Comparison of ENCODE assay signal across 19 cellular contexts in the genomic region with DNA sequence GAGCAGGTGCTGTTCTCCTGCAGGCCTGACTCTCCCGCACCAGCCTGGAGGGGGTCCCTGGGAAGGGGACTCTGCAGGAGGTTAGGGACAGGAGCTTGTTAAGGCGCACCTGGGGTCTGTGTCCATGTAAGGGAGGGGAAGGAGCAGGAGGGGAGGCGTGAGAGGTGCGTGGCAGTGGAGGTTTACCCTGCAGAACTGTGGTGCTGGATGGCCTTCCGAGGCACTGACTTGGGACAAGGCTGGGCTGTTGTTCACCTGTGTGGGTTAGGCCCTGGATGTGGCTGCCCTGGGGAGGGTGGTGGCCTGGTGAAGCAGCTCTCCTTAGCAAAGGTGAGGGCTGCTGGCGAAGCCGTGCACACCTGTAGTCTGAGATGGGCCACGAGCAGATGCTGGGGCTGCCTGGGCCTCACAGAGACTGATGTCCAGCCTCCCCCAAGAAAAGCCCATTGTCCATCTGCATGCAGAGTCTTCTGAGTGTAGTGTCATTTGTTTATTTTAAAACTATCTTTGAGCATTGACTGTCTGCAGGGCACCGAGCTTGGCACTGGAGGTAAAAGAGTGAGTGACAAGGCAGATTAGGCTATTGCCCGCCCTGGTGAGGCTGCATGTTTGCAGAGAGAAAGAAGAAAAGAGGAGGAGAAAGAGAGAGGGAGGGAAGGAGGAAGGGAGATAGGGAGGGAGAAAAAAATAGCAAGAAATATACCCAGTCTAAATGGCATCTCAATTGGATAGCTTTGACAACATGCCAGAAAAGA.
DNase-seq lines count a peak whose midpoint lies in the region; ATAC-seq, FAIRE-seq and TF ChIP-seq lines count a peak whose summit lies in the region.
"Had no signal": no experiment of that assay in that cellular context is flagged by ENCODE, and none has a peak within 500 bp of the region (broad histone marks: within the 10 kb centered on the region; RNA-seq: fewer than 3 reads in every experiment).

No MANE protein-coding gene starts in this region.

- peaks cover 28% of the 10 kb centered on the region for H3K9me3 Mint-ChIP-seq in osteocyte (ENCODE audit: unreplicated experiment)

- FAIRE-seq in small intestine (lab: Jason Lieb, UNC) = no peak
- FAIRE-seq: A549, HTR-8/SVneo had no signal

- H3K27ac ChIP-seq in right cardiac atrium (ENCODE audit: low read length) (no peak overlapping the region), heart left ventricle (peak overlapping the region in 3 of 12 donors; percentile 4 to 66 (median 43)), stomach (no peak overlapping the region), small intestine (ENCODE audit: low read depth in 1 of 2, low read length in 1 of 2) (no peak overlapping the region), lower lobe of right lung (no peak overlapping the region)
- H3K27ac ChIP-seq: A549, PC-9, RWPE1 had no signal

- no peaks in the 10 kb centered on the region for H3K4me1 Mint-ChIP-seq in osteocyte (ENCODE audit: unreplicated experiment)
- H3K4me1 Mint-ChIP-seq: CD4-positive, alpha-beta memory T cell had no signal

- H3K27me3 ChIP-seq in right cardiac atrium (ENCODE audit: control insufficient read depth, insufficient read depth) (no peaks in the 10 kb centered on the region), heart left ventricle (no peaks in the 10 kb centered on the region), stomach (peaks cover 0 to 10% (median 0%) of the 10 kb centered on the region in 3 donors), small intestine (ENCODE audit: control insufficient read depth in 2 of 2, insufficient read depth in 2 of 2, low read length in 2 of 2) (no peaks in the 10 kb centered on the region), lower lobe of right lung (ENCODE audit: low read depth) (no peaks in the 10 kb centered on the region)

- no peaks in the 10 kb centered on the region for H3K27me3 Mint-ChIP-seq in osteocyte (ENCODE audit: unreplicated experiment)

- 65% methylated on average over 10 of the region's 10 CpGs for WGBS in right cardiac atrium
- WGBS in heart left ventricle, 4 donors = 66 to 70% (median 68%) methylated on average over 10 of the region's 10 CpGs
- 74 to 79% (median 77%) methylated on average over 10 of the region's 10 CpGs for WGBS in stomach, 5 donors
- 77 to 87% (median 83%) methylated on average over 10 of the region's 10 CpGs for WGBS in small intestine, 3 donors

- TF ChIP-seq EP300 in stomach (IDR thresholded peaks at IDR 0.05) = no peak

- no peak overlapping the region for H3K27ac Mint-ChIP-seq in osteocyte (ENCODE audit: unreplicated experiment)
- H3K27ac Mint-ChIP-seq: CD4-positive, alpha-beta memory T cell had no signal

- TF ChIP-seq POLR2A in heart left ventricle (IDR thresholded peaks at IDR 0.05) (no peak), stomach (IDR thresholded peaks at IDR 0.05) (no peak)

- H3K4me3 Mint-ChIP-seq in osteocyte (ENCODE audit: unreplicated experiment) = no peak overlapping the region
- H3K4me3 Mint-ChIP-seq: CD4-positive, alpha-beta memory T cell had no signal

- H3K36me3 ChIP-seq in heart left ventricle (no peaks in the 10 kb centered on the region), stomach (no peaks in the 10 kb centered on the region), small intestine (ENCODE audit: control insufficient read depth in 2 of 2, insufficient read depth in 2 of 2, low read length in 2 of 2) (no peaks in the 10 kb centered on the region), lower lobe of right lung (no peaks in the 10 kb centered on the region)
- H3K36me3 ChIP-seq: HAP-1 had no signal

- intact Hi-C loops in Right ventricle myocardium inferior (cut with DNase I) (no loop called here), right cardiac atrium (cut with DNase I) (no loop called here), heart left ventricle (cut with DNase I) (no loop called here), stomach (cut with DNase I; ENCODE audit: low total_unique reads) (no loop called here), lower lobe of right lung (cut with DNase I) (no loop called here)

- no peaks in the 10 kb centered on the region for H3K4me1 ChIP-seq in right cardiac atrium (ENCODE audit: control insufficient read depth, insufficient read depth, low read length)
- peaks cover 0 to 21% (median 0%) of the 10 kb centered on the region in 12 donors for H3K4me1 ChIP-seq in heart left ventricle
- H3K4me1 ChIP-seq in stomach = no peaks in the 10 kb centered on the region
- H3K4me1 ChIP-seq in small intestine (ENCODE audit: control insufficient read depth in 2 of 2, insufficient read depth in 1 of 2, low read depth in 1 of 2, low read length in 1 of 2) = no peaks in the 10 kb centered on the region
- H3K4me1 ChIP-seq in lower lobe of right lung = no peaks in the 10 kb centered on the region
- H3K4me1 ChIP-seq: A549, HAP-1 had no signal

- H3K4me3 ChIP-seq in right cardiac atrium (ENCODE audit: low read length) (no peak overlapping the region), heart left ventricle (no peak overlapping the region), stomach (no peak overlapping the region), small intestine (ENCODE audit: low read depth in 1 of 2, low read length in 2 of 2) (no peak overlapping the region), lower lobe of right lung (no peak overlapping the region)
- H3K4me3 ChIP-seq: A549, HAP-1, PC-9 had no signal

- H3K36me3 Mint-ChIP-seq in osteocyte (ENCODE audit: unreplicated experiment) = no peaks in the 10 kb centered on the region
- H3K36me3 Mint-ChIP-seq: CD4-positive, alpha-beta memory T cell had no signal

- no peak for TF ChIP-seq CTCF in heart left ventricle (IDR thresholded peaks at IDR 0.05)
- TF ChIP-seq CTCF in stomach (IDR thresholded peaks at IDR 0.05) = no peak
- no peak for TF ChIP-seq CTCF in lower lobe of right lung (IDR thresholded peaks at IDR 0.05)
- TF ChIP-seq CTCF in osteocyte (IDR thresholded peaks at IDR 0.05) = no peak

- peak; percentile 35 for DNase-seq in Right ventricle myocardium inferior (ENCODE audit: missing footprints)
- DNase-seq in right cardiac atrium = no peak
- DNase-seq in heart left ventricle = no peak
- peak; percentile 87 for DNase-seq in mesenteric fat pad (ENCODE audit: low spot score)
- DNase-seq in stomach = peak; percentile 19
- no peak for DNase-seq in small intestine
- no peak for DNase-seq in lower lobe of right lung
- no peak for DNase-seq in osteocyte (ENCODE audit: extremely low spot score, unreplicated experiment)
- DNase-seq: CD4-positive, alpha-beta memory T cell; GDM1; IMR-90; NCI-H1417 treated with DMSO at 0.1 percent for 48 hours; NCI-H1930; NCI-H524 treated with DMSO at 0.1 percent for 48 hours; PC-9 had no signal

- H3K9me3 ChIP-seq in right cardiac atrium (ENCODE audit: control insufficient read depth, low read length) (no peaks in the 10 kb centered on the region), heart left ventricle (peaks cover 0 to 4% (median 0%) of the 10 kb centered on the region in 12 donors), stomach (peaks cover 0 to 4% (median 2%) of the 10 kb centered on the region in 4 donors), small intestine (ENCODE audit: control insufficient read depth, low read depth) (no peaks in the 10 kb centered on the region), lower lobe of right lung (no peaks in the 10 kb centered on the region)
- H3K9me3 ChIP-seq: A549, HAP-1 had no signal

- ATAC-seq in Right ventricle myocardium inferior (no peak), right cardiac atrium (no peak), heart left ventricle (peak; percentile 33 to 73 (median 52)), lower lobe of right lung (no peak)
- ATAC-seq: A549 had no signal

Comparison
In these comparisons a context has a peak if more than half of its experiments do, and no peak if none do; other contexts are left out.
1. ATAC-seq: peak in heart left ventricle (4 of 4); none in Right ventricle myocardium inferior (single experiment), right cardiac atrium (0 of 2) and lower lobe of right lung (0 of 2).
2. DNase-seq: peak in Right ventricle myocardium inferior (single experiment), mesenteric fat pad (single experiment) and stomach (single experiment); none in right cardiac atrium (0 of 3), heart left ventricle (0 of 5), small intestine (single experiment), lower lobe of right lung (single experiment) and osteocyte (single experiment).